ENCODE assay signal across 8 cellular contexts in genomic region chr3:167867981-167868380, GRCh38.
"Had no signal": no experiment of that assay in that cellular context is flagged by ENCODE, and none has a peak within 500 bp of the region (broad histone marks: within the 10 kb centered on the region; RNA-seq: fewer than 3 reads in every experiment).

No MANE protein-coding gene starts in this region.

- H3K4me3 ChIP-seq: GM23248, HAP-1 had no signal

- H2AFZ ChIP-seq: GM23248 had no signal

- H3K36me3 ChIP-seq: HAP-1 had no signal

- ATAC-seq: HCT116, HepG2 had no signal

- H3K9ac ChIP-seq: GM23248 had no signal

- H3K9me3 ChIP-seq: HAP-1 had no signal

- H3K27ac ChIP-seq: GM23248, HL-60 had no signal

- DNase-seq: GM23248, GOT3, H7, HFFc6 had no signal
